In the genomic region with DNA sequence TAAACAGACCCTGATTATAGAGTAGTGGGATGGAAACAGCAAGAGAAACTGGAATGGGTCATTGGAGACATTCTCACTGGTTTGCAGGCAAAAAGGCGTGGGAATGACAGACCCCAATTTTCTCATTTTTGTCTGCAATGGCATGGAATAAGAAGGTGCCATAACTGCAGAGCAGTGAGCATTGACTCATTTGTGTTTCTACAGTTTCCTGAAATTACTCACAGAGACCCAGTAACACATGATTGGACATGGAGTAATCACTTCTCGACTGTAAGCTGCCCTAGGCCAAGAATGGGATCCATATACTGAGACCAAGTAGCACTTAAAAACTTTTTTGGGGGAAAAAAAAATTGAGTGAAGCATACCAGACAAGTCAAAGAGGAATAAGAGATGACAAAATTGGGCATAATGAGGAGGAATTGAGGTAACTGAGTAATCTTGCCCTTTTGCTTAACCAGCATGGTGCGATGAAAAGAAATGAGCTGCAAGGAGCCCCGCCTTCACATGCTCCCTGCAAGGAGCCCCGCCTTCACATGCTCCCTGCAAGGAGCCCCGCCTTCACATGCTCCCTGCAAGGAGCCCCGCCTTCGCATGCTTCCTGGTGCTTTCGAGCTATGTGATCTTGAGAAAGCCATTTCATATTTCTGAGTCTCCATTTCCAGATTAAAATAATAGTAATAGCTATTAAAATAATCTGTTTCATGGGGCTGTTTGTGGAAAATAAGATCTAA, we compare ENCODE assay signal across 8 cellular contexts. TPM values are rescaled to one million over a fixed set of nuclear protein-coding genes. Genes with fewer than 3 reads are reported as not detected.
DNase-seq lines count a peak whose midpoint lies in the region; ATAC-seq, FAIRE-seq and TF ChIP-seq lines count a peak whose summit lies in the region.

No MANE protein-coding gene starts in this region.

- CTCF ChIA-PET in A549 (lab: Yijun Ruan, JAX), result interaction anchor here (1.8 kb wide), 1 partner anchor 311 kb away, joined by 3 read pairs; no protein-coding TSS in a partner anchor

- H3K4me1 ChIP-seq in A549, result peaks cover 19% of the 10 kb centered on the region

- H3K4me3 Mint-ChIP-seq in activated CD4-positive, alpha-beta T cell treated with anti-CD3 and anti-CD28 coated beads, Interleukin-2, amount 10 ng/mL, durations not matched to agents 24 days and 14 days, result peak overlapping the region; percentile 60
- H3K4me3 Mint-ChIP-seq in stimulated activated naive B cell treated with anti-CD40 and anti-IgM and Interleukin-4, amounts not matched to agents 10 μg/mL and 1 μg/mL and 100 μg/mL, for 72 hours, result peak overlapping the region in 1 of 2 donors; percentile 35

- intact Hi-C loops in activated CD4-positive, alpha-beta T cell treated with anti-CD3 and anti-CD28 coated beads, Interleukin-2, amount 10 ng/mL, durations not matched to agents 24 days and 14 days (cut with micrococcal nuclease), result loop anchor here (2.0 kb wide), 1 partner anchor 44 kb away; no protein-coding TSS in a partner anchor

- no peak for TF ChIP-seq EP300 in A549 (IDR thresholded peaks at IDR 0.05)

- no peak for TF ChIP-seq POLR2A in A549 (IDR thresholded peaks at IDR 0.05; ENCODE audit: low read length)

- TF ChIP-seq RAD21 in A549 (conservative IDR thresholded peaks at IDR 0.05 in 1 of 2, IDR thresholded peaks at IDR 0.05 in 1 of 2), result no peak

- FAIRE-seq in A549 (lab: Jason Lieb, UNC), result no peak

- H3K9me3 ChIP-seq in A549, result no peaks in the 10 kb centered on the region

- H3K27ac ChIP-seq in A549, result peak overlapping the region; percentile 40 to 63; a peak in 4 of 6 replicates

- peak overlapping the region; percentile 64 for H3K27ac Mint-ChIP-seq in activated CD4-positive, alpha-beta T cell treated with anti-CD3 and anti-CD28 coated beads, Interleukin-2, amount 10 ng/mL, durations not matched to agents 24 days and 14 days
- H3K27ac Mint-ChIP-seq in stimulated activated naive B cell treated with anti-CD40 and anti-IgM and Interleukin-4, amounts not matched to agents 10 μg/mL and 1 μg/mL and 100 μg/mL, for 72 hours, result no peak overlapping the region

- no peaks in the 10 kb centered on the region for H3K27me3 Mint-ChIP-seq in activated CD4-positive, alpha-beta T cell treated with anti-CD3 and anti-CD28 coated beads, Interleukin-2, amount 10 ng/mL, durations not matched to agents 24 days and 14 days
- H3K27me3 Mint-ChIP-seq in stimulated activated naive B cell treated with anti-CD40 and anti-IgM and Interleukin-4, amounts not matched to agents 10 μg/mL and 1 μg/mL and 100 μg/mL, for 72 hours, result no peaks in the 10 kb centered on the region

- peaks cover 2% of the 10 kb centered on the region for H3K36me3 Mint-ChIP-seq in activated CD4-positive, alpha-beta T cell treated with anti-CD3 and anti-CD28 coated beads, Interleukin-2, amount 10 ng/mL, durations not matched to agents 24 days and 14 days (ENCODE audit: low read depth)
- H3K36me3 Mint-ChIP-seq in stimulated activated naive B cell treated with anti-CD40 and anti-IgM and Interleukin-4, amounts not matched to agents 10 μg/mL and 1 μg/mL and 100 μg/mL, for 72 hours, result no peaks in the 10 kb centered on the region

- peaks cover 24% of the 10 kb centered on the region for H3K4me1 Mint-ChIP-seq in activated CD4-positive, alpha-beta T cell treated with anti-CD3 and anti-CD28 coated beads, Interleukin-2, amount 10 ng/mL, durations not matched to agents 24 days and 14 days
- peaks cover 17 to 36% of the 10 kb centered on the region in 2 donors for H3K4me1 Mint-ChIP-seq in stimulated activated naive B cell treated with anti-CD40 and anti-IgM and Interleukin-4, amounts not matched to agents 10 μg/mL and 1 μg/mL and 100 μg/mL, for 72 hours

- ATAC-seq in A549 (peak; percentile 89 to 91), HG02610 (IDR thresholded peaks at IDR 0.05; ENCODE audit: unreplicated experiment) (peak; percentile 70), GM21619 (IDR thresholded peaks at IDR 0.05; ENCODE audit: unreplicated experiment) (no peak)
- peak; percentile 72 to 75 for ATAC-seq in stimulated activated naive B cell treated with anti-CD40 and anti-IgM and Interleukin-4, amounts not matched to agents 10 μg/mL and 1 μg/mL and 100 μg/mL, for 72 hours (replicated peaks)

- H3K4me2 ChIP-seq in A549, result peak overlapping the region; percentile 68

- 42% methylated on average over 9 of the region's 9 CpGs for WGBS in A549 (ENCODE audit: missing lambda C conversion rate)

- DNase-seq in A549 (ENCODE audit: low read depth in 1 of 2, low spot score in 1 of 2) (peak; percentile 8 to 29), fibroblast of mammary gland (ENCODE audit: low read depth) (peak; percentile 33), NOMO-1 treated with DMSO at 0.1 percent for 48 hours (lab: John Stamatoyannopoulos, UW; ENCODE audit: unreplicated experiment) (no peak), NCI-H82 (lab: John Stamatoyannopoulos, UW) (no peak)
- DNase-seq in activated CD4-positive, alpha-beta T cell treated with anti-CD3 and anti-CD28 coated beads, Interleukin-2, amount 10 ng/mL, durations not matched to agents 24 days and 14 days, result peak; percentile 87
- DNase-seq in stimulated activated naive B cell treated with anti-CD40 and anti-IgM and Interleukin-4, amounts not matched to agents 10 μg/mL and 1 μg/mL and 100 μg/mL, for 72 hours, result no peak

- TF ChIP-seq CTCF in A549 (IDR thresholded peaks at IDR 0.05) (no peak), fibroblast of mammary gland (conservative IDR thresholded peaks at IDR 0.05; ENCODE audit: control insufficient read depth, insufficient read depth, low read depth, low read length) (no peak)

- H3K9me3 Mint-ChIP-seq in activated CD4-positive, alpha-beta T cell treated with anti-CD3 and anti-CD28 coated beads, Interleukin-2, amount 10 ng/mL, durations not matched to agents 24 days and 14 days, result peaks cover 4% of the 10 kb centered on the region
- peaks cover 0 to 2% of the 10 kb centered on the region in 2 donors for H3K9me3 Mint-ChIP-seq in stimulated activated naive B cell treated with anti-CD40 and anti-IgM and Interleukin-4, amounts not matched to agents 10 μg/mL and 1 μg/mL and 100 μg/mL, for 72 hours

- POLR2A ChIA-PET in A549 (lab: Yijun Ruan, JAX), result interaction anchor here (1.4 kb wide), 1 partner anchor 14 kb away, joined by 7 read pairs; no protein-coding TSS in a partner anchor

- H3K4me3 ChIP-seq in A549 (no peak overlapping the region), fibroblast of mammary gland (ENCODE audit: control insufficient read depth, low read depth, low read length) (no peak overlapping the region)

TF ChIP-seq in A549, 52 proteins besides CTCF, POLR2A, EP300 and RAD21 (continues in another document):
- TF ChIP-seq ZNF302 (CRISPR knock-in tag; IDR thresholded peaks at IDR 0.05) (no peak), RCOR1 (IDR thresholded peaks at IDR 0.05; ENCODE audit: low read depth, low read length) (no peak), HOXB13 (CRISPR knock-in tag; IDR thresholded peaks at IDR 0.05; ENCODE audit: low read depth) (no peak), ESRRA (IDR thresholded peaks at IDR 0.05; ENCODE audit: borderline replicate concordance, low read length) (no peak), NPAS2 (CRISPR knock-in tag; IDR thresholded peaks at IDR 0.05; ENCODE audit: borderline replicate concordance) (no peak), KDM1A (IDR thresholded peaks at IDR 0.05; ENCODE audit: low read depth) (no peak), FOSB (CRISPR knock-in tag; IDR thresholded peaks at IDR 0.05) (no peak), RARB (CRISPR knock-in tag; IDR thresholded peaks at IDR 0.05) (no peak)
- TF ChIP-seq, protein P1, sequence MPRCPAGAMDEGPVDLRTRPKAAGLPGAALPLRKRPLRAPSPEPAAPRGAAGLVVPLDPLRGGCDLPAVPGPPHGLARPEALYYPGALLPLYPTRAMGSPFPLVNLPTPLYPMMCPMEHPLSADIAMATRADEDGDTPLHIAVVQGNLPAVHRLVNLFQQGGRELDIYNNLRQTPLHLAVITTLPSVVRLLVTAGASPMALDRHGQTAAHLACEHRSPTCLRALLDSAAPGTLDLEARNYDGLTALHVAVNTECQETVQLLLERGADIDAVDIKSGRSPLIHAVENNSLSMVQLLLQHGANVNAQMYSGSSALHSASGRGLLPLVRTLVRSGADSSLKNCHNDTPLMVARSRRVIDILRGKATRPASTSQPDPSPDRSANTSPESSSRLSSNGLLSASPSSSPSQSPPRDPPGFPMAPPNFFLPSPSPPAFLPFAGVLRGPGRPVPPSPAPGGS (IDR thresholded peaks at IDR 0.05), result no peak
- TF ChIP-seq, protein P2, sequence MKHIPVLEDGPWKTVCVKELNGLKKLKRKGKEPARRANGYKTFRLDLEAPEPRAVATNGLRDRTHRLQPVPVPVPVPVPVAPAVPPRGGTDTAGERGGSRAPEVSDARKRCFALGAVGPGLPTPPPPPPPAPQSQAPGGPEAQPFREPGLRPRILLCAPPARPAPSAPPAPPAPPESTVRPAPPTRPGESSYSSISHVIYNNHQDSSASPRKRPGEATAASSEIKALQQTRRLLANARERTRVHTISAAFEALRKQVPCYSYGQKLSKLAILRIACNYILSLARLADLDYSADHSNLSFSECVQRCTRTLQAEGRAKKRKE (CRISPR knock-in tag; IDR thresholded peaks at IDR 0.05; ENCODE audit: low read depth), result no peak

RNA-seq across cellular contexts. Expression of a gene that starts 44.2 kb away (rescaled TPM):
- polyA plus RNA-seq in A549 (2011; rRNA removed) (2.6 and 2.8 TPM in 2 replicates), A549 (2017; fragmentation: RNase III; extraction: RNeasy Plus Mini Kit Qiagen cat#74134 plus additional on column Dnase treatment) (0.99 to 1.6 TPM (median 1.1 TPM) in 3 replicates)
- polyA plus RNA-seq in A549 (2012; cell fraction: cytosol; rRNA removed), result 1.5 and 1.9 TPM in 2 replicates
- 2.1 and 2.4 TPM in 2 replicates for polyA plus RNA-seq in A549 (2012; cell fraction: nucleus; rRNA removed)
- polyA minus RNA-seq in A549 (2011; rRNA and poly(A)+ RNA removed), result 13.1 and 16.1 TPM in 2 replicates
- total RNA-seq in activated CD4-positive, alpha-beta T cell treated with anti-CD3 and anti-CD28 coated beads, Interleukin-2, amount 10 ng/mL, durations not matched to agents 24 days and 14 days, result 0.26 and 0.63 TPM in 2 replicates

RNA-seq across cellular contexts. Expression of a gene that starts 51.1 kb away (rescaled TPM):
- polyA plus RNA-seq in A549 (2011; rRNA removed) (12.2 and 22.1 TPM in 2 replicates), A549 (2017; fragmentation: RNase III; extraction: RNeasy Plus Mini Kit Qiagen cat#74134 plus additional on column Dnase treatment) (17.4 to 22.2 TPM (median 18.0 TPM) in 3 replicates)
- 10.8 and 14.6 TPM in 2 replicates for polyA plus RNA-seq in A549 (2012; cell fraction: cytosol; rRNA removed)
- 9.6 and 10.1 TPM in 2 replicates for polyA plus RNA-seq in A549 (2012; cell fraction: nucleus; rRNA removed)
- 2.3 and 3.6 TPM in 2 replicates for polyA minus RNA-seq in A549 (2011; rRNA and poly(A)+ RNA removed)
- total RNA-seq in activated CD4-positive, alpha-beta T cell treated with anti-CD3 and anti-CD28 coated beads, Interleukin-2, amount 10 ng/mL, durations not matched to agents 24 days and 14 days, result 16.2 and 17.4 TPM in 2 replicates

Comparison
In these comparisons a context has a peak if more than half of its experiments do, and no peak if none do; other contexts are left out.
1. DNase-seq: peak in A549 (2 of 2), activated CD4-positive, alpha-beta T cell treated with anti-CD3 and anti-CD28 coated beads, Interleukin-2, amount 10 ng/mL, durations not matched to agents 24 days and 14 days (single experiment) and fibroblast of mammary gland (single experiment); none in stimulated activated naive B cell treated with anti-CD40 and anti-IgM and Interleukin-4, amounts not matched to agents 10 μg/mL and 1 μg/mL and 100 μg/mL, for 72 hours (single experiment), NOMO-1 treated with DMSO at 0.1 percent for 48 hours (single experiment) and NCI-H82 (single experiment).